25 cellular contexts compared by ENCODE assay signal in the genomic region with DNA sequence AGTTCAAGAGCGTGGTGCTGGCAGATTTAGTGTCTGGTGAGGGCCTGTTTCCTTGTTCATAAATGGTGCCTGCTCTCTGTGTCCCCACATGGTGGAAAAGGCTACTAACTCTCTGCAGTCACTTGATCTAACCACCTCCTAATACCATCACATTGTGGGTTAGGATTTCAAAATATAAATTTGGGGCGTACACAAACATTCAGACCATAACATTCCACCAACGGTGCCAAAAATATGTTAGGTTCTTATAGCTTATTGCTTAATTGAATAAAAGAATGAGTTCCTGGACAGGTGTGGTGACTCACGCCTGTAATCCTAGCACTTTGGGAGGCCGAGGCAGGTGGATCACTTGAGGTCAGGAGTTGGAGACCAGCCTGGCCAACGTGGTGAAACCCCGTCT.
"Had no signal": no experiment of that assay in that cellular context is flagged by ENCODE, and none has a peak within 500 bp of the region (broad histone marks: within the 10 kb centered on the region; RNA-seq: fewer than 3 reads in every experiment).

No MANE protein-coding gene starts in this region.

- H3K27ac ChIP-seq: brain microvascular endothelial cell, heart left ventricle, parathyroid adenoma, spleen, testis, uterus, VCaP had no signal

- H3K36me3 ChIP-seq: brain microvascular endothelial cell, heart left ventricle, spleen, uterus had no signal

- DNase-seq: activated CD4-positive, alpha-beta T cell treated with anti-CD3 and anti-CD28 coated beads, Interleukin-2, amount 10 ng/mL, durations not matched to agents 7 days and 5 days; activated CD8-positive, alpha-beta memory T cell treated with anti-CD3 and anti-CD28 coated beads, Interleukin-2, amount 10 ng/mL, durations not matched to agents 7 days and 5 days; activated CD8-positive, alpha-beta T cell treated with anti-CD3 and anti-CD28 coated beads for 36 hours; activated effector memory CD4-positive, alpha-beta T cell treated with anti-CD3 and anti-CD28 coated beads, Interleukin-2, amount 50 U/mL, for 16 hours; activated naive CD4-positive, alpha-beta T cell treated with anti-CD3 and anti-CD28 coated beads, Interleukin-2, amount 50 U/mL, for 16 hours; activated naive CD8-positive, alpha-beta T cell treated with anti-CD3 and anti-CD28 coated beads, Interleukin-2, amount 50 U/mL, for 24 hours; activated T-cell treated with anti-CD3 and anti-CD28 coated beads for 4 hours; aorta; brain microvascular endothelial cell; caudate nucleus; effector memory CD4-positive, alpha-beta T cell; heart left ventricle; left colon; naive B cell; nucleus accumbens; spleen; stimulated activated CD4-positive, alpha-beta T cell treated with anti-CD3 and anti-CD28 coated beads, Interleukin-4, amount 100 ng/mL, for 1 hour; stimulated activated naive CD4-positive, alpha-beta T cell; testis; uterus had no signal

- FAIRE-seq: colon had no signal

- H3K4me1 ChIP-seq: uterus had no signal

- H3K9ac ChIP-seq: parathyroid adenoma had no signal

- H3K4me3 ChIP-seq: heart left ventricle, spleen, testis, uterus had no signal

- ATAC-seq: activated CD4-positive, CD25-positive, alpha-beta regulatory T cell treated with anti-CD3 and anti-CD28 coated beads, Interleukin-2, amount 50 U/mL, for 24 hours; activated CD8-positive, alpha-beta memory T cell treated with anti-CD3 and anti-CD28 coated beads, Interleukin-2, amount 10 ng/mL, durations not matched to agents 7 days and 5 days; activated CD8-positive, alpha-beta T cell treated with anti-CD3 and anti-CD28 coated beads for 36 hours; activated naive CD8-positive, alpha-beta T cell treated with anti-CD3 and anti-CD28 coated beads, Interleukin-2, amount 50 U/mL, for 24 hours; heart left ventricle; left colon; sciatic nerve had no signal

- H2AFZ ChIP-seq: parathyroid adenoma had no signal

- H3K9me3 ChIP-seq: heart left ventricle, spleen, testis, uterus had no signal

- H3K27me3 ChIP-seq: brain microvascular endothelial cell, heart left ventricle, spleen, testis, uterus had no signal
